Comparison of ENCODE assay signal across 13 cellular contexts in genomic region chr20:34084227-34084923, GRCh38. TPM values are rescaled to one million over a fixed set of nuclear protein-coding genes. Genes with fewer than 3 reads are reported as not detected.
DNase-seq lines count a peak whose midpoint lies in the region; ATAC-seq and TF ChIP-seq lines count a peak whose summit lies in the region.
"Had no signal": no experiment of that assay in that cellular context is flagged by ENCODE, and none has a peak within 500 bp of the region (broad histone marks: within the 10 kb centered on the region; RNA-seq: fewer than 3 reads in every experiment).

No MANE protein-coding gene starts in this region.

- POLR2A ChIA-PET in CD8-positive, alpha-beta memory T cell (lab: Charles Lee): no interaction called here

- H3K27me3 Mint-ChIP-seq in CD8-positive, alpha-beta memory T cell: no peaks in the 10 kb centered on the region
- no peaks in the 10 kb centered on the region for H3K27me3 Mint-ChIP-seq in naive B cell

- no peaks in the 10 kb centered on the region for H3K9me3 ChIP-seq in CD8-positive, alpha-beta memory T cell (ENCODE audit: low read length)
- H3K9me3 ChIP-seq: tibial artery had no signal

- H3K9me3 Mint-ChIP-seq in CD8-positive, alpha-beta memory T cell: no peaks in the 10 kb centered on the region
- no peaks in the 10 kb centered on the region for H3K9me3 Mint-ChIP-seq in naive B cell

- H3K27ac ChIP-seq in CD8-positive, alpha-beta memory T cell (ENCODE audit: low read depth, low read length): no peak overlapping the region

- peaks cover 0 to 96% (median 21%) of the 10 kb centered on the region in 3 donors for H3K36me3 Mint-ChIP-seq in CD8-positive, alpha-beta memory T cell
- peaks cover 7 to 32% of the 10 kb centered on the region in 2 donors for H3K36me3 Mint-ChIP-seq in naive B cell

- H3K27me3 ChIP-seq in CD8-positive, alpha-beta memory T cell (ENCODE audit: insufficient read depth, low read length, poor library complexity, severe bottlenecking): no peaks in the 10 kb centered on the region
- H3K27me3 ChIP-seq: tibial artery had no signal

- peak overlapping the region in 7 of 8 donors; percentile 34 to 84 (median 63) for H3K27ac Mint-ChIP-seq in CD8-positive, alpha-beta memory T cell
- H3K27ac Mint-ChIP-seq in naive B cell: peak overlapping the region; percentile 65 to 95 (median 75)

- no peak for ATAC-seq in naive B cell (ENCODE audit: low read depth in 2 of 2)
- ATAC-seq in HG03045 (IDR thresholded peaks at IDR 0.05; ENCODE audit: unreplicated experiment): no peak

- in situ Hi-C loops in SK-MEL-5 (cut with HindIII; ENCODE audit: low pct_unique_long_range_greater_than_20kb, low sequenced_read_pairs) (no loop called here), GM13976 (cut with MboI; ENCODE audit: low sequenced_read_pairs, unreplicated experiment) (no loop called here)

- H3K4me1 Mint-ChIP-seq in CD8-positive, alpha-beta memory T cell: peaks cover 17 to 29% (median 18%) of the 10 kb centered on the region in 3 donors
- peaks cover 13 to 26% (median 14%) of the 10 kb centered on the region in 3 donors for H3K4me1 Mint-ChIP-seq in naive B cell

- DNase-seq in NCI-H345 (lab: John Stamatoyannopoulos, UW) (peak; percentile 11), NCI-H345 treated with DMSO at 0.1 percent for 48 hours (lab: John Stamatoyannopoulos, UW; ENCODE audit: unreplicated experiment) (no peak), SK-MEL-5 (ENCODE audit: low read depth, low spot score) (peak; percentile 60), naive B cell (no peak), GM13976 (ENCODE audit: low spot score) (no peak), DMS79 (lab: John Stamatoyannopoulos, UW) (no peak)
- no peak for DNase-seq in CD8-positive, alpha-beta memory T cell
- DNase-seq: ACHN; aorta; NCI-H1092; NK-92 treated with Interleukin-12 subunit alpha and Interleukin-12 subunit beta, amount 100 ng/mL, for 24 hours; tibial artery had no signal

- H3K4me3 Mint-ChIP-seq in CD8-positive, alpha-beta memory T cell: peak overlapping the region in 2 of 7 donors; percentile 15 to 54
- H3K4me3 Mint-ChIP-seq in naive B cell: no peak overlapping the region

- TF ChIP-seq CTCF in GM13976 (IDR thresholded peaks at IDR 0.05; ENCODE audit: borderline replicate concordance, control extremely low read depth, extremely low read depth, insufficient read depth, missing control alignments): no peak

- CTCF ChIA-PET in CD8-positive, alpha-beta memory T cell (lab: Charles Lee): no interaction called here

- H3K36me3 ChIP-seq in CD8-positive, alpha-beta memory T cell (ENCODE audit: insufficient read depth, low read length): peaks cover 45% of the 10 kb centered on the region

- no peaks in the 10 kb centered on the region for H3K4me1 ChIP-seq in CD8-positive, alpha-beta memory T cell (ENCODE audit: insufficient read depth, low read length)

- H3K4me3 ChIP-seq in CD8-positive, alpha-beta memory T cell (ENCODE audit: low read length): no peak overlapping the region
- H3K4me3 ChIP-seq: tibial artery had no signal

RNA-seq across cellular contexts. Expression of gene EIF2S2, which starts 27.7 kb away (rescaled TPM):
- total RNA-seq in CD8-positive, alpha-beta memory T cell: 100 to 1,000 TPM; 128 to 130 TPM
- polyA plus RNA-seq in CD8-positive, alpha-beta memory T cell: 24.2 TPM
- 198 and 226 TPM in 2 replicates for total RNA-seq in SK-MEL-5 (2014; rRNA removed; shearing (Covaris generic))
- 122 and 132 TPM in 2 replicates for polyA plus RNA-seq in SK-MEL-5 (2015; cell fraction: cytosol; rRNA removed)
- polyA plus RNA-seq in SK-MEL-5 (2015; cell fraction: nucleus; rRNA removed): 50.8 and 54.1 TPM in 2 replicates
- 10 to 100 TPM; 17.5 to 24.6 (median 18.4) TPM for polyA plus RNA-seq in naive B cell (ENCODE audit: low read depth in 6 of 6)

Comparison
In these comparisons a context has a peak if more than half of its experiments do, and no peak if none do; other contexts are left out.
1. DNase-seq: peak in NCI-H345 (single experiment) and SK-MEL-5 (single experiment); none in NCI-H345 treated with DMSO at 0.1 percent for 48 hours (single experiment), CD8-positive, alpha-beta memory T cell (0 of 5), naive B cell (single experiment), GM13976 (single experiment) and DMS79 (single experiment).